1 cellular context compared by ENCODE assay signal in genomic region chr1:232212248-232212647, GRCh38.
TF ChIP-seq lines count a peak whose summit lies in the region.

No MANE protein-coding gene starts in this region.

TF ChIP-seq in IMR-90, 13 proteins besides CTCF, POLR2A, EP300 and RAD21:
- no peak for TF ChIP-seq RFX5 (IDR thresholded peaks at IDR 0.05; ENCODE audit: low read depth, low read length)
- TF ChIP-seq FOS (IDR thresholded peaks at IDR 0.05; ENCODE audit: low read depth, low read length) = no peak
- TF ChIP-seq MAFK (IDR thresholded peaks at IDR 0.05; ENCODE audit: low read depth, low read length) = no peak
- TF ChIP-seq USF2 (IDR thresholded peaks at IDR 0.05; ENCODE audit: low read depth, low read length) = no peak
- TF ChIP-seq CHD1 (IDR thresholded peaks at IDR 0.05; ENCODE audit: low read depth, low read length) = no peak
- no peak for TF ChIP-seq MXI1 (IDR thresholded peaks at IDR 0.05; ENCODE audit: borderline replicate concordance, low read depth, low read length)
- TF ChIP-seq SMC3 (IDR thresholded peaks at IDR 0.05; ENCODE audit: low read depth, low read length) = no peak
- no peak for TF ChIP-seq RCOR1 (IDR thresholded peaks at IDR 0.05; ENCODE audit: insufficient replicate concordance, low read length)
- no peak for TF ChIP-seq MAZ (IDR thresholded peaks at IDR 0.05; ENCODE audit: borderline replicate concordance, low read depth, low read length)
- TF ChIP-seq BHLHE40 (IDR thresholded peaks at IDR 0.05; ENCODE audit: low read depth, low read length) = no peak
- TF ChIP-seq ELK1 (IDR thresholded peaks at IDR 0.05; ENCODE audit: borderline replicate concordance, low read depth, low read length) = no peak
- TF ChIP-seq CEBPB (IDR thresholded peaks at IDR 0.05; ENCODE audit: low read depth, low read length) = no peak
- no peak for TF ChIP-seq NFE2L2 (IDR thresholded peaks at IDR 0.05; ENCODE audit: low read depth, low read length)
